In the genomic region with DNA sequence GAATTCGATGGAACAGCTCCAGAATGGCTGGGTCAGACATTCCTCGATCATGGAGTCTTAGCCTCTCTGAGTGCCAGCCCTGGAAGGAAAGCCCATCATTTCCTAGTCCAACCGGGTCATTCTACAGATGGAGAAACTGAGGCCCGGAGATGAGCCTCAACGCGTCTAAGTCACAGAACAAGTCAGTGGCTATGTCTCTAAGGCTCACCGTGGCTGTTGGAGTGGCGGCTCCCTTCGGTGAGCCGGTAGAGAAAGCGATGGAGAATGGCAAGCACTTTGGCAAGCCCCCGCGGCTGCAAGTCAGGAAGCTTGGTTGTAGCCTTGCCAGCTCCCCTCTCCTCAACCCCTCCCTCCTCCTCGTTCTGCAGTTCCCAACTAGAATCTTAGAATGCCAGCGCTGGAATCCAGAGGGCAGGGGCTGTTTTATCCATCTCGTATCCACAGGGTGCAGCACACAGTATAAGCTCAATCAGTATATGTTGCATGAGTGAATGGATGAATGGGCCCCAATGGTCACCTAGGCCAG, we compare ENCODE assay signal across 11 cellular contexts. TPM values are rescaled to one million over a fixed set of nuclear protein-coding genes. Genes with fewer than 3 reads are reported as not detected.
DNase-seq lines count a peak whose midpoint lies in the region; ATAC-seq and TF ChIP-seq lines count a peak whose summit lies in the region.
"Had no signal": no experiment of that assay in that cellular context is flagged by ENCODE, and none has a peak within 500 bp of the region (broad histone marks: within the 10 kb centered on the region; RNA-seq: fewer than 3 reads in every experiment).

No MANE protein-coding gene starts in this region.

- H3K4ac ChIP-seq in H9 (ENCODE audit: low read depth, low read length): no peak overlapping the region

- no peak overlapping the region for H4K5ac ChIP-seq in H9 (ENCODE audit: insufficient read length, low read depth, low read length)

- H3K9ac ChIP-seq in H9 (ENCODE audit: extremely low read depth, insufficient read length, low read length) (no peak overlapping the region), mammary epithelial cell (ENCODE audit: insufficient read depth, low read length) (no peak overlapping the region), skeletal muscle tissue (ENCODE audit: low read depth in 1 of 3, low read length in 3 of 3) (peak overlapping the region in 1 of 3 donors; percentile 74)

- H2BK12ac ChIP-seq in H9 (ENCODE audit: insufficient read length, low read depth, low read length): no peak overlapping the region

- H3K9me3 ChIP-seq in H9 (ENCODE audit: control insufficient read depth, low read depth, low read length): no peaks in the 10 kb centered on the region
- H3K9me3 ChIP-seq in mammary epithelial cell (replicated peaks; ENCODE audit: insufficient read depth, low read length): no peaks in the 10 kb centered on the region
- H3K9me3 ChIP-seq in skeletal muscle tissue (ENCODE audit: control insufficient read depth in 3 of 3, low read length in 3 of 3): no peaks in the 10 kb centered on the region

- no peak overlapping the region for H3K56ac ChIP-seq in H9 (ENCODE audit: insufficient read length, low read depth, low read length)

- dilution Hi-C loops in mammary epithelial cell (cut with HindIII; ENCODE audit: low sequenced_read_pairs): no loop called here

- H3T11ph ChIP-seq in H9 (ENCODE audit: low read length): no peak overlapping the region

- H3K27ac Mint-ChIP-seq in H9: peak overlapping the region in 1 of 3 experiments; percentile 9; a peak in 1 of 7 replicates

- no peaks in the 10 kb centered on the region for H3K79me1 ChIP-seq in H9 (ENCODE audit: insufficient read depth, low read depth, low read length, poor library complexity, severe bottlenecking)

- H3K4me1 ChIP-seq in H9 (ENCODE audit: insufficient read depth, low read length): peaks cover 5% of the 10 kb centered on the region; the same call in 1 of the 2 replicates
- peaks cover 49% of the 10 kb centered on the region for H3K4me1 ChIP-seq in mammary epithelial cell (ENCODE audit: insufficient read depth, low read length)
- H3K4me1 ChIP-seq in skeletal muscle tissue (ENCODE audit: control insufficient read depth in 3 of 3, insufficient read depth in 3 of 3, low read length in 3 of 3): peaks cover 6 to 20% (median 8%) of the 10 kb centered on the region in 3 donors

- H3K79me2 ChIP-seq in H9 (ENCODE audit: insufficient read depth, low read length) (no peaks in the 10 kb centered on the region), mammary epithelial cell (ENCODE audit: insufficient read depth, low read length) (peaks cover 26% of the 10 kb centered on the region)

- no TSS peak for BruUV-seq in mammary epithelial cell (replicated peaks; lab: Mats Ljungman, UMichigan)

- DNase-seq in H9 (peak; percentile 59), mammary epithelial cell (no peak), kidney glomerular epithelial cell (lab: John Stamatoyannopoulos, UW) (peak; percentile 59), posterior vena cava (ENCODE audit: low spot score) (no peak)
- no peak for DNase-seq in activated CD8-positive, alpha-beta memory T cell treated with anti-CD3 and anti-CD28 coated beads, Interleukin-2, amount 50 U/mL, for 48 hours
- DNase-seq: NCI-H2081, RPMI8226 had no signal

- intact Hi-C loops in mammary epithelial cell (cut with micrococcal nuclease): no loop called here
- intact Hi-C loops in posterior vena cava (cut with DNase I): no loop called here

- peak overlapping the region; percentile 63 for H2AFZ ChIP-seq in H9 (ENCODE audit: low read length)
- H2AFZ ChIP-seq in mammary epithelial cell (ENCODE audit: low read depth, low read length): peak overlapping the region; percentile 90

- no peak overlapping the region for H4K91ac ChIP-seq in H9 (ENCODE audit: insufficient read length, low read depth, low read length)

- no peak overlapping the region for H3K14ac ChIP-seq in H9 (ENCODE audit: insufficient read depth, low read length)

- WGBS in H9 (ENCODE audit: extremely low coverage, insufficient read length, low lambda C conversion rate): no CpG with 5 or more reads among the region's 16 CpGs
- 31% methylated on average over 8 of the region's 16 CpGs for WGBS in mammary epithelial cell (ENCODE audit: low coverage, missing lambda C conversion rate)

- no peak overlapping the region for H2BK5ac ChIP-seq in H9 (ENCODE audit: insufficient read length, low read length)

- H3K4me3 Mint-ChIP-seq in H9: peak overlapping the region; percentile 76 to 89
- H3K4me3 Mint-ChIP-seq: IgD-negative memory B cell had no signal

- H3K4me2 ChIP-seq in H9 (ENCODE audit: insufficient read depth, insufficient read length, low read length): peak overlapping the region; percentile 72
- H3K4me2 ChIP-seq in mammary epithelial cell (ENCODE audit: insufficient read depth, low read depth, low read length): peak overlapping the region; percentile 93

- H2BK15ac ChIP-seq in H9 (ENCODE audit: low read depth, low read length): no peak overlapping the region

- H3K27me3 Mint-ChIP-seq in H9 (ENCODE audit: low read depth): peaks cover 24% of the 10 kb centered on the region

- no peak overlapping the region for H2BK120ac ChIP-seq in H9 (ENCODE audit: low read depth, low read length, poor library complexity, severe bottlenecking)

- TF ChIP-seq CTCF in H9 (conservative IDR thresholded peaks at IDR 0.05) (no peak), mammary epithelial cell (conservative IDR thresholded peaks at IDR 0.05 in 1 of 2, IDR thresholded peaks at IDR 0.05 in 1 of 2; ENCODE audit: extremely low read depth in 1 of 2, insufficient read depth in 1 of 2, low read depth in 1 of 2, low read length in 2 of 2) (no peak)

- H3K18ac ChIP-seq in H9 (ENCODE audit: insufficient read length, low read depth, low read length): peak overlapping the region; percentile 20

- H4K20me1 ChIP-seq in H9 (ENCODE audit: control insufficient read depth, insufficient read depth, insufficient read length): no peaks in the 10 kb centered on the region
- H4K20me1 ChIP-seq in mammary epithelial cell (ENCODE audit: insufficient read depth, low read length): no peaks in the 10 kb centered on the region

- no peak overlapping the region for H2AK5ac ChIP-seq in H9 (ENCODE audit: insufficient read length, low read length)

- H3K36me3 ChIP-seq in mammary epithelial cell (ENCODE audit: insufficient read depth, low read length) (no peaks in the 10 kb centered on the region), skeletal muscle tissue (ENCODE audit: control insufficient read depth in 3 of 3, insufficient read depth in 3 of 3, low read length in 3 of 3) (no peaks in the 10 kb centered on the region)

- in situ Hi-C loops in mammary epithelial cell (cut with MboI; ENCODE audit: low sequenced_read_pairs in 2 of 2): no loop called here

- peaks cover 12% of the 10 kb centered on the region for H3K23me2 ChIP-seq in H9 (ENCODE audit: insufficient read length, low read depth, low read length, poor library complexity, severe bottlenecking)

- H3K27me3 ChIP-seq in H9 (ENCODE audit: insufficient read depth, low read length) (no peaks in the 10 kb centered on the region; the same call in 1 of the 2 replicates), mammary epithelial cell (ENCODE audit: insufficient read depth, low read length) (no peaks in the 10 kb centered on the region), skeletal muscle tissue (ENCODE audit: control insufficient read depth in 3 of 3, insufficient read depth in 3 of 3, low read length in 3 of 3) (peaks cover 6 to 11% (median 7%) of the 10 kb centered on the region in 3 donors)

- H3K9me3 Mint-ChIP-seq in H9: no peaks in the 10 kb centered on the region
- H3K9me3 Mint-ChIP-seq: IgD-negative memory B cell had no signal

- H4K8ac ChIP-seq in H9 (replicated peaks; ENCODE audit: insufficient read length, low read depth, low read length): no peak overlapping the region

- H3K4me3 ChIP-seq in mammary epithelial cell (replicated peaks in 1 of 3; ENCODE audit: insufficient read depth in 1 of 3, low read depth in 2 of 3, low read length in 3 of 3) (no peak overlapping the region), skeletal muscle tissue (ENCODE audit: low read length in 3 of 3) (peak overlapping the region in 2 of 3 donors; percentile 47 to 60)

- no peak overlapping the region for H3K23ac ChIP-seq in H9 (ENCODE audit: insufficient read length, low read depth, low read length)

- peaks cover 46 to 59% of the 10 kb centered on the region in 2 experiments for H3K4me1 Mint-ChIP-seq in H9

- H3K36me3 Mint-ChIP-seq in H9 (ENCODE audit: insufficient read depth in 1 of 3, low read depth in 3 of 3): no peaks in the 10 kb centered on the region

- ATAC-seq in GM18867 (IDR thresholded peaks at IDR 0.05; ENCODE audit: unreplicated experiment) (no peak), GM21423 (IDR thresholded peaks at IDR 0.05; ENCODE audit: unreplicated experiment) (no peak)

- CTCF ChIA-PET in mammary epithelial cell (lab: Charles Lee; ENCODE audit: low non-redundant PET): no interaction called here

- H2BK20ac ChIP-seq in H9 (ENCODE audit: low read depth, low read length, poor library complexity, severe bottlenecking): no peak overlapping the region

- no peak overlapping the region for H3K27ac ChIP-seq in H9 (ENCODE audit: insufficient read length, low read depth, low read length)
- no peak overlapping the region for H3K27ac ChIP-seq in mammary epithelial cell (ENCODE audit: insufficient read depth, low read depth, low read length)
- no peak overlapping the region for H3K27ac ChIP-seq in skeletal muscle tissue (ENCODE audit: low read depth, low read length)

RNA-seq across cellular contexts. Expression of a gene that starts 0.4 kb away (rescaled TPM):
- total RNA-seq in H9 (2021) (1.3 and 1.7 TPM in 2 replicates), mammary epithelial cell (10 to 100 TPM in 1 of 2 donors, 1 to 10 TPM in 1; 9.2 to 38.8 TPM), skeletal muscle tissue (9.9 TPM), posterior vena cava (1 to 10 TPM; 1.3 to 1.9 TPM)
- 20.3 TPM for polyA plus RNA-seq in mammary epithelial cell
- 6.9 TPM for polyA minus RNA-seq in mammary epithelial cell
- polyA plus RNA-seq: IgD-negative memory B cell had no signal

RNA-seq across cellular contexts. Expression of a gene that starts 13.6 kb away (rescaled TPM):
- 0.15 and 0.33 TPM in 2 replicates for total RNA-seq in H9 (2021)
- total RNA-seq in mammary epithelial cell: under 1 TPM; 0.33 to 0.45 TPM
- 0.09 TPM for polyA plus RNA-seq in mammary epithelial cell
- polyA minus RNA-seq in mammary epithelial cell: not detected
- 45.9 TPM for total RNA-seq in skeletal muscle tissue
- total RNA-seq in posterior vena cava: under 1 TPM; 0.23 to 0.29 TPM
- polyA plus RNA-seq: IgD-negative memory B cell had no signal

RNA-seq across cellular contexts. Expression of a gene that starts 54.4 kb away (rescaled TPM):
- total RNA-seq in H9 (2021): 128 and 133 TPM in 2 replicates
- total RNA-seq in mammary epithelial cell: 10 to 100 TPM; 17.7 to 70.4 TPM
- polyA plus RNA-seq in mammary epithelial cell: 34.8 TPM
- polyA minus RNA-seq in mammary epithelial cell: 44.3 TPM
- 7.3 TPM for total RNA-seq in skeletal muscle tissue
- total RNA-seq in posterior vena cava: 10 to 100 TPM; 19.2 to 24.4 TPM

Comparison
In these comparisons a context has a peak if more than half of its experiments do, and no peak if none do; other contexts are left out.
1. DNase-seq: peak in H9 (single experiment) and kidney glomerular epithelial cell (single experiment); none in mammary epithelial cell (single experiment), posterior vena cava (single experiment) and activated CD8-positive, alpha-beta memory T cell treated with anti-CD3 and anti-CD28 coated beads, Interleukin-2, amount 50 U/mL, for 48 hours (single experiment).
2. H3K4me3 ChIP-seq: peak in skeletal muscle tissue (2 of 3); none in mammary epithelial cell (0 of 3).
3. RNA of a gene that starts 13.6 kb away (total RNA-seq): 45.9 TPM in skeletal muscle tissue (single experiment); 0.33 to 0.45 TPM in mammary epithelial cell, 0.15 to 0.33 TPM in H9 and 0.23 to 0.29 TPM in posterior vena cava; every median in the first group is over 10 times any median in the second.